10 cellular contexts compared by ENCODE assay signal in the genomic region with DNA sequence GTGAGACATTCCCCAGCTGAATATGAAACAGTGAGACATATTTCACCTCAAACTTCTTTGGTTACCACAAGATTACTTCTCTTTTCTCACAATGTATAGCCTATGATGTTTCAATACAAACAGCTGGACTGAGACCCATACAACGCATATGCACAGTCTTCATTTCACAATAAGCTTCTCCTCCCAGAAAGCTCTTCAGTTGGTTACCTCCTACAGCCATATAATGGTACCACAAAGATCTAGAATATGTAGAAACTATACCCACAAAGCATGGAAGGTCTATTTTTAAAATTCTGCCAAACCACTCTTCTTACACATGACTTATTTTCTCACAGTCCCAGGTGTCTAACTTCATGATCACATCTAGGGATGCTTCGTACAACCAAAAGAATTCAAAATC.
A peak's percentile ranks its signal among the peaks of the same experiment; 100 is the strongest.
DNase-seq lines count a peak whose midpoint lies in the region; ATAC-seq, FAIRE-seq and TF ChIP-seq lines count a peak whose summit lies in the region.
"Had no signal": no experiment of that assay in that cellular context is flagged by ENCODE, and none has a peak within 500 bp of the region (broad histone marks: within the 10 kb centered on the region; RNA-seq: fewer than 3 reads in every experiment).

No MANE protein-coding gene starts in this region.

- H3K4me3 ChIP-seq in astrocyte of the cerebellum (ENCODE audit: low read depth, low read length): no peak overlapping the region

- FAIRE-seq in GM12891 (lab: Jason Lieb, UNC) (peak; percentile 48), H54 (lab: Jason Lieb, UNC) (no peak), urothelium cell line (lab: Jason Lieb, UNC) (no peak)

- no peak for TF ChIP-seq POLR2A in GM12891 (IDR thresholded peaks at IDR 0.05; ENCODE audit: low read depth, low read length)
- TF ChIP-seq POLR2A in H54 (IDR thresholded peaks at IDR 0.05; ENCODE audit: low read depth, low read length): no peak

- TF ChIP-seq CTCF in astrocyte of the cerebellum (IDR thresholded peaks at IDR 0.05; ENCODE audit: low read depth, low read length, missing control alignments): no peak

- in situ Hi-C loops in astrocyte of the cerebellum (cut with HindIII; ENCODE audit: low sequenced_read_pairs): no loop called here

- DNase-seq in GM12891 (ENCODE audit: insufficient read length, low spot score): peak; percentile 30
- peak; percentile 51 for DNase-seq in astrocyte of the cerebellum (ENCODE audit: low read depth)
- no peak for DNase-seq in H54 (ENCODE audit: insufficient read length, low spot score)
- DNase-seq in urothelium cell line (ENCODE audit: low spot score): no peak
- no peak for DNase-seq in LoVo (ENCODE audit: low spot score)
- no peak for DNase-seq in GM19240 (ENCODE audit: insufficient read length, low spot score)
- DNase-seq: activated gamma-delta T cell treated with Interleukin-2 at 50 U/mL for 16 hours; stimulated activated CD4-positive, alpha-beta T cell treated with anti-CD3 and anti-CD28 coated beads, Interleukin-15, amount 100 ng/mL, for 24 hours had no signal

- ATAC-seq in GM21381 (IDR thresholded peaks at IDR 0.05; ENCODE audit: unreplicated experiment) (peak; percentile 87), HG03432 (IDR thresholded peaks at IDR 0.05; ENCODE audit: unreplicated experiment) (peak; percentile 72)

TF ChIP-seq in GM12891, 5 proteins besides CTCF, POLR2A, EP300 and RAD21:
- TF ChIP-seq SPI1 (IDR thresholded peaks at IDR 0.05; ENCODE audit: low read depth, low read length) (no peak), TAF1 (IDR thresholded peaks at IDR 0.05; ENCODE audit: low read depth, low read length) (no peak)

Comparison
In these comparisons a context has a peak if more than half of its experiments do, and no peak if none do; other contexts are left out.
1. DNase-seq: peak in GM12891 (single experiment) and astrocyte of the cerebellum (single experiment); none in H54 (single experiment), urothelium cell line (single experiment), LoVo (single experiment) and GM19240 (single experiment).